ENCODE assay signal across 21 cellular contexts in genomic region chr20:60244373-60245146, GRCh38.
A peak's percentile ranks its signal among the peaks of the same experiment; 100 is the strongest.
DNase-seq lines count a peak whose midpoint lies in the region; ATAC-seq and TF ChIP-seq lines count a peak whose summit lies in the region.
"Had no signal": no experiment of that assay in that cellular context is flagged by ENCODE, and none has a peak within 500 bp of the region (broad histone marks: within the 10 kb centered on the region; RNA-seq: fewer than 3 reads in every experiment).

No MANE protein-coding gene starts in this region.

- no peak overlapping the region for H3K4ac ChIP-seq in IMR-90 (ENCODE audit: low read depth, low read length)

- no peak for TF ChIP-seq POLR2A in IMR-90 (IDR thresholded peaks at IDR 0.05; ENCODE audit: low read depth, low read length)

- peak overlapping the region; percentile 65; the same call in 1 of the 3 replicates for H2BK15ac ChIP-seq in IMR-90 (ENCODE audit: low read depth, low read length)

- no peak overlapping the region for H3K4me3 ChIP-seq in DND-41 (ENCODE audit: low read depth in 1 of 2, low read length in 2 of 2)
- no peak overlapping the region for H3K4me3 ChIP-seq in IMR-90 (ENCODE audit: insufficient read depth, low read depth, low read length)
- H3K4me3 ChIP-seq: BLaER1, GM12878, GM23338, HAP-1 had no signal

- no peak for TF ChIP-seq RAD21 in IMR-90 (IDR thresholded peaks at IDR 0.05; ENCODE audit: low read length)

- dilution Hi-C loops in IMR-90 (cut with HindIII; ENCODE audit: low sequenced_read_pairs, unreplicated experiment), result no loop called here

- H3K18ac ChIP-seq in IMR-90 (ENCODE audit: low read depth, low read length), result no peak overlapping the region

- no peak overlapping the region for H3K27ac Mint-ChIP-seq in WTC11
- H3K27ac Mint-ChIP-seq: B cell; CD8-positive, alpha-beta T cell; GM23338 had no signal

- peaks cover 15% of the 10 kb centered on the region; the same call in 1 of the 2 replicates for H3K79me2 ChIP-seq in DND-41 (ENCODE audit: insufficient read depth, low read length)

- H2AK9ac ChIP-seq in IMR-90 (replicated peaks; ENCODE audit: low read depth, low read length, poor library complexity), result no peak overlapping the region

- H3K27ac ChIP-seq in DND-41 (ENCODE audit: low read length), result peak overlapping the region; percentile 81
- H3K27ac ChIP-seq in IMR-90 (ENCODE audit: insufficient read depth, low read length), result no peak overlapping the region
- H3K27ac ChIP-seq: 22Rv1, BLaER1, C4-2B had no signal

- no peaks in the 10 kb centered on the region for H3K9me3 ChIP-seq in DND-41 (ENCODE audit: insufficient read depth, low read length, severe bottlenecking)
- H3K9me3 ChIP-seq in IMR-90 (ENCODE audit: control insufficient read depth, insufficient read depth, low read length), result no peaks in the 10 kb centered on the region
- H3K9me3 ChIP-seq: BLaER1, Caco-2, HAP-1 had no signal

- peaks cover 4% of the 10 kb centered on the region for H3K4me1 Mint-ChIP-seq in WTC11
- H3K4me1 Mint-ChIP-seq: B cell; CD4-positive, CD25-positive, alpha-beta regulatory T cell had no signal

- H2AK5ac ChIP-seq in IMR-90 (ENCODE audit: low read depth, low read length), result peak overlapping the region; percentile 9; the same call in 1 of the 2 replicates

- peak overlapping the region; percentile 26; the same call in 1 of the 2 replicates for H2BK20ac ChIP-seq in IMR-90 (ENCODE audit: low read depth, low read length)

- H4K91ac ChIP-seq in IMR-90 (ENCODE audit: insufficient read depth, low read depth, low read length), result no peak overlapping the region

- DNase-seq in activated CD8-positive, alpha-beta memory T cell treated with anti-CD3 and anti-CD28 coated beads for 24 hours, result peak; percentile 13
- no peak for DNase-seq in activated CD8-positive, alpha-beta memory T cell treated with anti-CD3 and anti-CD28 coated beads, Interleukin-2, amount 50 U/mL, for 48 hours
- DNase-seq in DND-41, result peak; percentile 75
- no peak for DNase-seq in IMR-90
- DNase-seq in islet precursor cell, result peak; percentile 14
- no peak for DNase-seq in WTC11 (ENCODE audit: low spot score)
- no peak for DNase-seq in stimulated activated CD4-positive, alpha-beta T cell treated with anti-CD3 and anti-CD28 coated beads, Interleukin-4, amount 100 ng/mL, for 1 hour
- DNase-seq: CD4-positive, CD25-positive, alpha-beta regulatory T cell; CD8-positive, alpha-beta T cell; DMS153; EL; GDM1 had no signal

- no TSS peak for BruUV-seq in IMR-90 (replicated peaks; lab: Mats Ljungman, UMichigan)

- H3K14ac ChIP-seq in IMR-90 (replicated peaks; ENCODE audit: low read depth, low read length), result no peak overlapping the region

- ATAC-seq in DND-41 (ENCODE audit: insufficient read depth, low read depth) (peak; percentile 85), IMR-90 (ENCODE audit: low read depth) (no peak), HG02870 (IDR thresholded peaks at IDR 0.05; ENCODE audit: unreplicated experiment) (no peak), WTC11 (no peak)
- ATAC-seq: CD8-positive, alpha-beta T cell; GM12878; GM23338 had no signal

- no peak overlapping the region for H3K56ac ChIP-seq in IMR-90 (ENCODE audit: extremely low read depth, insufficient read depth, low read length)

- WGBS in IMR-90 (ENCODE audit: extremely low coverage in 2 of 2, insufficient read length in 1 of 2), 2 experiments, result 88% methylated on average over 3 of the region's 10 CpGs; no CpG with 5 or more reads in 1 of the 2 experiments

- intact Hi-C loops in IMR-90 (cut with micrococcal nuclease), result no loop called here

- peaks cover 66% of the 10 kb centered on the region for H3K4me1 ChIP-seq in DND-41 (ENCODE audit: insufficient read depth, low read length)
- H3K4me1 ChIP-seq in IMR-90 (ENCODE audit: control insufficient read depth, insufficient read depth, low read length), result peaks cover 9% of the 10 kb centered on the region
- H3K4me1 ChIP-seq: BLaER1, Caco-2, HAP-1 had no signal

- no peaks in the 10 kb centered on the region for H3K27me3 ChIP-seq in DND-41 (ENCODE audit: insufficient read depth, low read length, poor library complexity)
- H3K27me3 ChIP-seq in IMR-90 (ENCODE audit: control insufficient read depth, insufficient read depth, low read length), result no peaks in the 10 kb centered on the region

- H2AFZ ChIP-seq in DND-41 (ENCODE audit: low read depth, low read length) (no peak overlapping the region), IMR-90 (replicated peaks; ENCODE audit: low read length, poor library complexity) (no peak overlapping the region)
- H2AFZ ChIP-seq: GM23338 had no signal

- H3K9me3 Mint-ChIP-seq in WTC11, result peaks cover 7% of the 10 kb centered on the region
- H3K9me3 Mint-ChIP-seq: CD4-positive, CD25-positive, alpha-beta regulatory T cell; CD8-positive, alpha-beta T cell had no signal

- no peak overlapping the region for H4K5ac ChIP-seq in IMR-90 (ENCODE audit: low read depth, low read length)

- H3K9ac ChIP-seq in DND-41 (ENCODE audit: low read depth, low read length) (peak overlapping the region; percentile 2; the same call in 1 of the 2 replicates), IMR-90 (ENCODE audit: low read depth, low read length) (no peak overlapping the region)
- H3K9ac ChIP-seq: BLaER1 had no signal

- TF ChIP-seq CTCF in DND-41 (IDR thresholded peaks at IDR 0.05; ENCODE audit: borderline replicate concordance, extremely low read depth, low read length, poor library complexity, severe bottlenecking), result peak; percentile 48
- no peak for TF ChIP-seq CTCF in IMR-90 (conservative IDR thresholded peaks at IDR 0.05; ENCODE audit: low read depth, low read length)
- no peak for TF ChIP-seq CTCF in WTC11 (IDR thresholded peaks at IDR 0.05)

- H3K27me3 Mint-ChIP-seq in WTC11 (ENCODE audit: low read depth), result peaks cover 64% of the 10 kb centered on the region
- H3K27me3 Mint-ChIP-seq: B cell had no signal

- in situ Hi-C loops in IMR-90 (cut with MboI; ENCODE audit: low sequenced_read_pairs), result no loop called here

- H4K20me1 ChIP-seq in DND-41 (ENCODE audit: insufficient read depth, low read length) (no peaks in the 10 kb centered on the region), IMR-90 (ENCODE audit: insufficient read depth, low read length) (no peaks in the 10 kb centered on the region)
- H4K20me1 ChIP-seq: BLaER1 had no signal

- CTCF ChIA-PET in IMR-90 (lab: Yijun Ruan, JAX), result no interaction called here
- CTCF ChIA-PET in WTC11 (lab: Charles Lee), result interaction anchor here (0.9 kb wide), 1 partner anchor 38 kb away, joined by 3 read pairs; no protein-coding TSS in a partner anchor

- peaks cover 44% of the 10 kb centered on the region for H3K36me3 ChIP-seq in DND-41 (ENCODE audit: insufficient read depth, low read length)
- no peaks in the 10 kb centered on the region for H3K36me3 ChIP-seq in IMR-90 (ENCODE audit: control insufficient read depth, insufficient read depth, low read length)
- H3K36me3 ChIP-seq: BLaER1, HAP-1 had no signal

- no peak overlapping the region for H3K4me3 Mint-ChIP-seq in WTC11
- H3K4me3 Mint-ChIP-seq: B cell; CD4-positive, CD25-positive, alpha-beta regulatory T cell; CD8-positive, alpha-beta T cell; GM23338 had no signal

- H3K79me1 ChIP-seq in IMR-90 (ENCODE audit: low read depth in 1 of 2, low read length in 2 of 2), result no peaks in the 10 kb centered on the region

- H4K8ac ChIP-seq in IMR-90 (ENCODE audit: low read depth in 2 of 2, low read length in 2 of 2), result no peak overlapping the region

- peaks cover 14% of the 10 kb centered on the region for H3K9me1 ChIP-seq in IMR-90 (ENCODE audit: insufficient read depth, low read length)

- no peak overlapping the region for H2BK5ac ChIP-seq in IMR-90 (ENCODE audit: low read depth, low read length, poor library complexity, severe bottlenecking)

- no peaks in the 10 kb centered on the region; the same call in none of the 2 replicates for H3K36me3 Mint-ChIP-seq in WTC11
- H3K36me3 Mint-ChIP-seq: CD4-positive, CD25-positive, alpha-beta regulatory T cell; CD8-positive, alpha-beta T cell had no signal

- H3K23ac ChIP-seq in IMR-90 (ENCODE audit: low read depth, low read length), result no peak overlapping the region

- H2BK120ac ChIP-seq in IMR-90 (ENCODE audit: low read depth, low read length), result peak overlapping the region; percentile 32; the same call in 1 of the 2 replicates

- POLR2A ChIA-PET in IMR-90 (lab: Charles Lee; ENCODE audit: unreplicated experiment) (no interaction called here), WTC11 (lab: Charles Lee) (no interaction called here)

- H3K4me2 ChIP-seq in DND-41 (ENCODE audit: insufficient read depth, low read length) (peak overlapping the region; percentile 15), IMR-90 (ENCODE audit: low read depth, low read length) (no peak overlapping the region)
- H3K4me2 ChIP-seq: BLaER1, GM23338 had no signal

TF ChIP-seq in IMR-90, 13 proteins besides CTCF, POLR2A, EP300 and RAD21 (continues in another document):
- no peak for TF ChIP-seq RFX5 (IDR thresholded peaks at IDR 0.05; ENCODE audit: low read depth, low read length)
- TF ChIP-seq CHD1 (IDR thresholded peaks at IDR 0.05; ENCODE audit: low read depth, low read length), result no peak
- no peak for TF ChIP-seq MXI1 (IDR thresholded peaks at IDR 0.05; ENCODE audit: borderline replicate concordance, low read depth, low read length)
- no peak for TF ChIP-seq FOS (IDR thresholded peaks at IDR 0.05; ENCODE audit: low read depth, low read length)
- no peak for TF ChIP-seq SMC3 (IDR thresholded peaks at IDR 0.05; ENCODE audit: low read depth, low read length)
- no peak for TF ChIP-seq CEBPB (IDR thresholded peaks at IDR 0.05; ENCODE audit: low read depth, low read length)
- TF ChIP-seq MAFK (IDR thresholded peaks at IDR 0.05; ENCODE audit: low read depth, low read length), result no peak

TF ChIP-seq in WTC11, 78 proteins besides CTCF, POLR2A, EP300 and RAD21 (continues in another document):
- TF ChIP-seq ATF6 (CRISPR knock-in tag; IDR thresholded peaks at IDR 0.05), result no peak
- TF ChIP-seq GABPB1 (CRISPR knock-in tag; IDR thresholded peaks at IDR 0.05), result no peak
- no peak for TF ChIP-seq SMAD4 (CRISPR knock-in tag; IDR thresholded peaks at IDR 0.05)
- TF ChIP-seq GRHL2 (CRISPR knock-in tag; IDR thresholded peaks at IDR 0.05; ENCODE audit: insufficient replicate concordance, severe bottlenecking), result no peak
- TF ChIP-seq ELF4 (CRISPR knock-in tag; IDR thresholded peaks at IDR 0.05; ENCODE audit: low read depth), result no peak
- no peak for TF ChIP-seq TEAD1 (CRISPR knock-in tag; IDR thresholded peaks at IDR 0.05)
- no peak for TF ChIP-seq JUN (CRISPR knock-in tag; IDR thresholded peaks at IDR 0.05)

Comparison
In these comparisons a context has a peak if more than half of its experiments do, and no peak if none do; other contexts are left out.
1. DNase-seq: peak in activated CD8-positive, alpha-beta memory T cell treated with anti-CD3 and anti-CD28 coated beads for 24 hours (single experiment), DND-41 (single experiment) and islet precursor cell (single experiment); none in activated CD8-positive, alpha-beta memory T cell treated with anti-CD3 and anti-CD28 coated beads, Interleukin-2, amount 50 U/mL, for 48 hours (single experiment), IMR-90 (single experiment), WTC11 (single experiment) and stimulated activated CD4-positive, alpha-beta T cell treated with anti-CD3 and anti-CD28 coated beads, Interleukin-4, amount 100 ng/mL, for 1 hour (single experiment).